Comparison of ENCODE assay signal across 8 cellular contexts in genomic region chr11:2898366-2899079, GRCh38. TPM values are rescaled to one million over a fixed set of nuclear protein-coding genes. Genes with fewer than 3 reads are reported as not detected.
DNase-seq lines count a peak whose midpoint lies in the region; ATAC-seq and TF ChIP-seq lines count a peak whose summit lies in the region.

No MANE protein-coding gene starts in this region.

- peak overlapping the region in 2 of 4 donors; percentile 1 to 23 for H3K4me3 ChIP-seq in Peyer's patch

- in situ Hi-C loops in GM13977 (cut with MboI; ENCODE audit: low pct_unique_long_range_greater_than_20kb, low sequenced_read_pairs, unreplicated experiment): loop anchor here (10.0 kb wide), 2 partner anchors 364 to 474 kb away; no protein-coding TSS in a partner anchor

- H3K27ac ChIP-seq in Peyer's patch: peak overlapping the region; percentile 2 to 81 (median 64)

- DNase-seq in GM13977 (ENCODE audit: low spot score): peak; percentile 49
- peak in 2 of 3 donors; percentile 55 to 84 for DNase-seq in Peyer's patch
- peak; percentile 60 for DNase-seq in activated naive CD4-positive, alpha-beta T cell treated with Interleukin-2 at 50 U/mL for 16 hours
- DNase-seq in Right ventricle myocardium superior: peak; percentile 77
- DNase-seq in stimulated activated CD4-positive, alpha-beta T cell treated with anti-CD3 and anti-CD28 coated beads, Interleukin-15, amount 100 ng/mL, for 48 hours (ENCODE audit: low read depth in 2 of 2): peak; percentile 38 to 44
- DNase-seq in NCI-H1930 (lab: John Stamatoyannopoulos, UW): no peak

- ATAC-seq in Right ventricle myocardium superior (ENCODE audit: poor library complexity) (peak; percentile 23), HG02885 (IDR thresholded peaks at IDR 0.05; ENCODE audit: poor library complexity, unreplicated experiment) (no peak), GM19324 (IDR thresholded peaks at IDR 0.05; ENCODE audit: low FRiP score, unreplicated experiment) (no peak)

- no peak for TF ChIP-seq POLR2A in Peyer's patch (IDR thresholded peaks at IDR 0.05)

- no peaks in the 10 kb centered on the region for H3K27me3 ChIP-seq in Peyer's patch

- no peaks in the 10 kb centered on the region for H3K36me3 ChIP-seq in Peyer's patch

- H3K4me1 ChIP-seq in Peyer's patch: peaks cover 3 to 39% (median 24%) of the 10 kb centered on the region in 4 donors

- H3K9me3 ChIP-seq in Peyer's patch: no peaks in the 10 kb centered on the region

- intact Hi-C loops in Right ventricle myocardium superior (cut with DNase I): no loop called here

- TF ChIP-seq CTCF in GM13977 (IDR thresholded peaks at IDR 0.05; ENCODE audit: extremely low read depth, insufficient read depth, missing control alignments) (no peak), Peyer's patch (IDR thresholded peaks at IDR 0.05) (no peak)

RNA-seq across cellular contexts. Expression of gene CDKN1C, which starts 12.9 kb away (rescaled TPM):
- 10 to 100 TPM in 2 of 4 donors, 1 to 10 TPM in 2; 6.1 to 22.3 (median 11.1) TPM for total RNA-seq in Peyer's patch
- total RNA-seq in Right ventricle myocardium superior: 37.7 TPM

RNA-seq across cellular contexts. Expression of gene PHLDA2, which starts 30.7 kb away (rescaled TPM):
- 1 to 10 TPM in 3 of 4 donors, not detected in 1; 4.1 to 6.4 (median 4.9) TPM for total RNA-seq in Peyer's patch
- total RNA-seq in Right ventricle myocardium superior: 1.1 TPM

Comparison
In these comparisons a context has a peak if more than half of its experiments do, and no peak if none do; other contexts are left out.
1. DNase-seq: peak in GM13977 (single experiment), Peyer's patch (2 of 3), activated naive CD4-positive, alpha-beta T cell treated with Interleukin-2 at 50 U/mL for 16 hours (single experiment), Right ventricle myocardium superior (single experiment) and stimulated activated CD4-positive, alpha-beta T cell treated with anti-CD3 and anti-CD28 coated beads, Interleukin-15, amount 100 ng/mL, for 48 hours (2 of 2); none in NCI-H1930 (0 of 2).